23 cellular contexts compared by ENCODE assay signal in genomic region chr1:47621483-47621882, GRCh38.
DNase-seq lines count a peak whose midpoint lies in the region; ATAC-seq and TF ChIP-seq lines count a peak whose summit lies in the region.
"Had no signal": no experiment of that assay in that cellular context is flagged by ENCODE, and none has a peak within 500 bp of the region (broad histone marks: within the 10 kb centered on the region; RNA-seq: fewer than 3 reads in every experiment).

No MANE protein-coding gene starts in this region.

- intact Hi-C loops in activated CD8-positive, alpha-beta T cell treated with anti-CD3 and anti-CD28 coated beads for 36 hours (cut with micrococcal nuclease) = no loop called here
- intact Hi-C loops in colonic mucosa (cut with DNase I) = loop anchor here (5.0 kb wide), 1 partner anchor 94 kb away; no protein-coding TSS in a partner anchor
- intact Hi-C loops in tibial artery (cut with DNase I; ENCODE audit: low total_unique reads) = no loop called here

- POLR2A ChIA-PET in activated CD8-positive, alpha-beta T cell treated with anti-CD3 and anti-CD28 coated beads, Interleukin-2, amount 10 ng/mL, durations not matched to agents 7 days and 5 days (lab: Charles Lee) = no interaction called here
- POLR2A ChIA-PET in activated CD8-positive, alpha-beta T cell treated with anti-CD3 and anti-CD28 coated beads for 36 hours (lab: Charles Lee) = no interaction called here

- H3K27ac ChIP-seq in colonic mucosa = no peak overlapping the region
- H3K27ac ChIP-seq in tibial artery = peak overlapping the region; percentile 42 to 65
- H3K27ac ChIP-seq: HL-60, KMS-11 had no signal

- H3K4me1 Mint-ChIP-seq in activated CD8-positive, alpha-beta T cell treated with anti-CD3 and anti-CD28 coated beads, Interleukin-2, amount 10 ng/mL, durations not matched to agents 7 days and 5 days (ENCODE audit: low read depth) = no peaks in the 10 kb centered on the region
- H3K4me1 Mint-ChIP-seq in activated CD8-positive, alpha-beta T cell treated with anti-CD3 and anti-CD28 coated beads for 36 hours (ENCODE audit: low read depth) = no peaks in the 10 kb centered on the region
- H3K4me1 Mint-ChIP-seq: CD14-positive monocyte; CD8-positive, alpha-beta memory T cell; IgD-negative memory B cell had no signal

- no peaks in the 10 kb centered on the region for H3K36me3 Mint-ChIP-seq in activated CD8-positive, alpha-beta T cell treated with anti-CD3 and anti-CD28 coated beads, Interleukin-2, amount 10 ng/mL, durations not matched to agents 7 days and 5 days (ENCODE audit: low read depth)
- H3K36me3 Mint-ChIP-seq in activated CD8-positive, alpha-beta T cell treated with anti-CD3 and anti-CD28 coated beads for 36 hours (ENCODE audit: low read depth) = no peaks in the 10 kb centered on the region
- H3K36me3 Mint-ChIP-seq: CD14-positive monocyte; CD8-positive, alpha-beta memory T cell; IgD-negative memory B cell had no signal

- H3K27ac Mint-ChIP-seq in activated CD8-positive, alpha-beta T cell treated with anti-CD3 and anti-CD28 coated beads, Interleukin-2, amount 10 ng/mL, durations not matched to agents 7 days and 5 days = no peak overlapping the region
- H3K27ac Mint-ChIP-seq in activated CD8-positive, alpha-beta T cell treated with anti-CD3 and anti-CD28 coated beads for 36 hours = no peak overlapping the region
- H3K27ac Mint-ChIP-seq: CD14-positive monocyte; CD8-positive, alpha-beta memory T cell; IgD-negative memory B cell had no signal

- H3K9ac ChIP-seq in colonic mucosa (ENCODE audit: low read depth in 2 of 2, low read length in 2 of 2) = no peak overlapping the region
- H3K9ac ChIP-seq: KMS-11 had no signal

- peak; percentile 7 for DNase-seq in activated CD8-positive, alpha-beta T cell treated with anti-CD3 and anti-CD28 coated beads, Interleukin-2, amount 10 ng/mL, durations not matched to agents 7 days and 5 days
- DNase-seq in activated CD8-positive, alpha-beta T cell treated with anti-CD3 and anti-CD28 coated beads for 36 hours = no peak
- DNase-seq in colonic mucosa = peak; percentile 1
- DNase-seq in mesenteric fat pad (ENCODE audit: low spot score) = peak; percentile 41
- DNase-seq in tibial artery = peak in 1 of 2 donors; percentile 50
- DNase-seq in GM13976 (ENCODE audit: low spot score) = no peak
- DNase-seq in activated gamma-delta T cell (lab: John Stamatoyannopoulos, UW) = no peak
- DNase-seq: 8988T; ACHN; BE2C; Calu3; CD8-positive, alpha-beta memory T cell; DMS153; DND-41; MM.1S; NCI-H2029; NCI-H526 treated with DMSO at 0.1 percent for 48 hours; RPMI8226; SHP77 treated with DMSO at 0.1 percent for 48 hours had no signal

- CTCF ChIA-PET in activated CD8-positive, alpha-beta T cell treated with anti-CD3 and anti-CD28 coated beads, Interleukin-2, amount 10 ng/mL, durations not matched to agents 7 days and 5 days (lab: Charles Lee) = no interaction called here
- CTCF ChIA-PET in activated CD8-positive, alpha-beta T cell treated with anti-CD3 and anti-CD28 coated beads for 36 hours (lab: Charles Lee) = interaction anchor here (0.8 kb wide), 1 partner anchor 184 kb away, joined by 3 read pairs; the partner anchor contains the start of gene FOXD2

- H3K4me1 ChIP-seq in colonic mucosa (no peaks in the 10 kb centered on the region), tibial artery (peaks cover 0 to 27% (median 15%) of the 10 kb centered on the region in 4 donors)
- H3K4me1 ChIP-seq: BE2C had no signal

- peaks cover 3% of the 10 kb centered on the region for H3K27me3 Mint-ChIP-seq in activated CD8-positive, alpha-beta T cell treated with anti-CD3 and anti-CD28 coated beads, Interleukin-2, amount 10 ng/mL, durations not matched to agents 7 days and 5 days (ENCODE audit: low read depth)
- H3K27me3 Mint-ChIP-seq in activated CD8-positive, alpha-beta T cell treated with anti-CD3 and anti-CD28 coated beads for 36 hours = peaks cover 3% of the 10 kb centered on the region

- no peaks in the 10 kb centered on the region for H3K9me3 Mint-ChIP-seq in activated CD8-positive, alpha-beta T cell treated with anti-CD3 and anti-CD28 coated beads, Interleukin-2, amount 10 ng/mL, durations not matched to agents 7 days and 5 days (ENCODE audit: insufficient read depth)
- no peaks in the 10 kb centered on the region for H3K9me3 Mint-ChIP-seq in activated CD8-positive, alpha-beta T cell treated with anti-CD3 and anti-CD28 coated beads for 36 hours
- H3K9me3 Mint-ChIP-seq: CD8-positive, alpha-beta memory T cell had no signal

- H3K9me3 ChIP-seq in colonic mucosa (no peaks in the 10 kb centered on the region), tibial artery (no peaks in the 10 kb centered on the region)
- H3K9me3 ChIP-seq: BE2C had no signal

- ATAC-seq in activated CD8-positive, alpha-beta T cell treated with anti-CD3 and anti-CD28 coated beads, Interleukin-2, amount 10 ng/mL, durations not matched to agents 7 days and 5 days = no peak
- ATAC-seq in activated CD8-positive, alpha-beta T cell treated with anti-CD3 and anti-CD28 coated beads for 36 hours = no peak

- in situ Hi-C loops in GM13976 (cut with MboI; ENCODE audit: low sequenced_read_pairs, unreplicated experiment) = no loop called here

- H3K36me3 ChIP-seq in colonic mucosa (no peaks in the 10 kb centered on the region), tibial artery (no peaks in the 10 kb centered on the region)
- H3K36me3 ChIP-seq: BE2C had no signal

- no peak overlapping the region for H3K4me3 Mint-ChIP-seq in activated CD8-positive, alpha-beta T cell treated with anti-CD3 and anti-CD28 coated beads, Interleukin-2, amount 10 ng/mL, durations not matched to agents 7 days and 5 days
- no peak overlapping the region for H3K4me3 Mint-ChIP-seq in activated CD8-positive, alpha-beta T cell treated with anti-CD3 and anti-CD28 coated beads for 36 hours
- H3K4me3 Mint-ChIP-seq: CD14-positive monocyte; CD8-positive, alpha-beta memory T cell; IgD-negative memory B cell had no signal

- H3K4me3 ChIP-seq in colonic mucosa (no peak overlapping the region), tibial artery (no peak overlapping the region)

- no peak for TF ChIP-seq CTCF in activated CD8-positive, alpha-beta T cell treated with anti-CD3 and anti-CD28 coated beads for 36 hours (IDR thresholded peaks at IDR 0.05)
- TF ChIP-seq CTCF in colonic mucosa (IDR thresholded peaks at IDR 0.05) = no peak
- no peak for TF ChIP-seq CTCF in tibial artery (IDR thresholded peaks at IDR 0.05)
- TF ChIP-seq CTCF in GM13976 (IDR thresholded peaks at IDR 0.05; ENCODE audit: borderline replicate concordance, control extremely low read depth, extremely low read depth, insufficient read depth, missing control alignments) = no peak

- H3K27me3 ChIP-seq in colonic mucosa (no peaks in the 10 kb centered on the region), tibial artery (no peaks in the 10 kb centered on the region)
- H3K27me3 ChIP-seq: BE2C had no signal

Comparison
In these comparisons a context has a peak if more than half of its experiments do, and no peak if none do; other contexts are left out.
1. DNase-seq: peak in activated CD8-positive, alpha-beta T cell treated with anti-CD3 and anti-CD28 coated beads, Interleukin-2, amount 10 ng/mL, durations not matched to agents 7 days and 5 days (single experiment), colonic mucosa (single experiment) and mesenteric fat pad (single experiment); none in activated CD8-positive, alpha-beta T cell treated with anti-CD3 and anti-CD28 coated beads for 36 hours (single experiment), GM13976 (single experiment) and activated gamma-delta T cell (single experiment).